In the genomic region with DNA sequence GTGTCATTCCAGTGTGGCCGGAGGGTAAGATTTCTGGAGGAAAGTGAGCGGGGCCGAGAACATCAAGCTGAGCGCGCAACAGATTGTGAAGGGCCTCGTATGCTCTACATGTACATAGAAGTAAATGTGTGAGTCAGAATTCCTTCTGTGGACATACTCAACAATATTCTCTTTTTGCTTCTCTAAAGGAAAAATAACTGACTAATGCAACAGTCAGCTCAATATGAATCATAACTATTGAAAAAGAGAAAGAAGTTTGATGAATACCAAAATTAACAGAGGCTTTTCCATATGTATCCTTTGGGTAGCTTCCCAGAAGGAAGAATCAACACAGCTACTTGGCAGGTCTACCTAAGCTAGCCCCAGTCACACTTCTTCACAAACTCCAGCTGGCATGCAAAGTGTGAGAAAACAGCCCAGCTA, we compare ENCODE assay signal across 18 cellular contexts.
A peak's percentile ranks its signal among the peaks of the same experiment; 100 is the strongest.
DNase-seq lines count a peak whose midpoint lies in the region; ATAC-seq, FAIRE-seq and TF ChIP-seq lines count a peak whose summit lies in the region.
"Had no signal": no experiment of that assay in that cellular context is flagged by ENCODE, and none has a peak within 500 bp of the region (broad histone marks: within the 10 kb centered on the region; RNA-seq: fewer than 3 reads in every experiment).

No MANE protein-coding gene starts in this region.

- WGBS in A549 (ENCODE audit: missing lambda C conversion rate): 63% methylated on average over 6 of the region's 6 CpGs
- 17 to 35% methylated on average over 6 of the region's 6 CpGs for WGBS in aorta, 2 donors

- ATAC-seq in A549: peak; percentile 61 to 62; a peak in 4 of 6 replicates
- no peak for ATAC-seq in aorta (ENCODE audit: low FRiP score)
- ATAC-seq in GM21360 (IDR thresholded peaks at IDR 0.05; ENCODE audit: unreplicated experiment): no peak
- ATAC-seq: activated CD8-positive, alpha-beta memory T cell treated with anti-CD3 and anti-CD28 coated beads, Interleukin-2, amount 10 ng/mL, durations not matched to agents 7 days and 5 days; lower lobe of right lung; WTC11 had no signal

- DNase-seq in A549 (ENCODE audit: low read depth in 1 of 2, low spot score in 1 of 2) (peak in 1 of 2 experiments; percentile 11), H54 (ENCODE audit: insufficient read length, low spot score) (peak; percentile 23), inferior parietal cortex (ENCODE audit: extremely low spot score) (peak; percentile 50), aorta (no peak), D341Med (ENCODE audit: low spot score) (no peak)
- DNase-seq in activated T-cell treated with anti-CD3 and anti-CD28 coated beads, Interleukin-2, amount 50 U/mL, for 24 hours: no peak
- DNase-seq: activated CD8-positive, alpha-beta memory T cell treated with anti-CD3 and anti-CD28 coated beads, Interleukin-2, amount 10 ng/mL, durations not matched to agents 7 days and 5 days; activated naive CD4-positive, alpha-beta T cell treated with anti-CD3 and anti-CD28 coated beads, Interleukin-2, amount 10 ng/mL, durations not matched to agents 7 days and 5 days; cerebellar nuclear complex; DMS 273 treated with DMSO at 0.1 percent for 48 hours; lower lobe of right lung; NCI-H2227 treated with DMSO at 0.1 percent for 48 hours; nephron progenitor cell; sigmoid colon; stimulated activated naive CD4-positive, alpha-beta T cell had no signal

- H3K4me1 Mint-ChIP-seq in brain: peaks cover 22% of the 10 kb centered on the region
- no peaks in the 10 kb centered on the region for H3K4me1 Mint-ChIP-seq in activated T-cell treated with anti-CD3 and anti-CD28 coated beads, Interleukin-2, amount 50 U/mL, for 24 hours (ENCODE audit: low read depth)
- H3K4me1 Mint-ChIP-seq: activated CD8-positive, alpha-beta memory T cell treated with anti-CD3 and anti-CD28 coated beads, Interleukin-2, amount 10 ng/mL, durations not matched to agents 7 days and 5 days; activated naive CD4-positive, alpha-beta T cell treated with anti-CD3 and anti-CD28 coated beads, Interleukin-2, amount 10 ng/mL, durations not matched to agents 7 days and 5 days had no signal

- FAIRE-seq in A549 (lab: Jason Lieb, UNC) (no peak), H54 (lab: Jason Lieb, UNC) (peak; percentile 53)

- intact Hi-C loops in aorta (cut with DNase I): no loop called here

- no peaks in the 10 kb centered on the region for H3K36me3 ChIP-seq in aorta (ENCODE audit: control insufficient read depth in 1 of 2, insufficient read depth in 2 of 2, low read length in 1 of 2)
- H3K36me3 ChIP-seq: lower lobe of right lung, sigmoid colon had no signal

- peaks cover 2% of the 10 kb centered on the region for H3K27me3 Mint-ChIP-seq in brain
- H3K27me3 Mint-ChIP-seq in activated T-cell treated with anti-CD3 and anti-CD28 coated beads, Interleukin-2, amount 50 U/mL, for 24 hours: no peaks in the 10 kb centered on the region
- H3K27me3 Mint-ChIP-seq: activated CD8-positive, alpha-beta memory T cell treated with anti-CD3 and anti-CD28 coated beads, Interleukin-2, amount 10 ng/mL, durations not matched to agents 7 days and 5 days; activated naive CD4-positive, alpha-beta T cell treated with anti-CD3 and anti-CD28 coated beads, Interleukin-2, amount 10 ng/mL, durations not matched to agents 7 days and 5 days had no signal

- peak overlapping the region in 3 of 5 experiments; percentile 37 to 94 (median 47) for H3K27ac Mint-ChIP-seq in brain
- no peak overlapping the region for H3K27ac Mint-ChIP-seq in activated T-cell treated with anti-CD3 and anti-CD28 coated beads, Interleukin-2, amount 50 U/mL, for 24 hours
- H3K27ac Mint-ChIP-seq: activated CD8-positive, alpha-beta memory T cell treated with anti-CD3 and anti-CD28 coated beads, Interleukin-2, amount 10 ng/mL, durations not matched to agents 7 days and 5 days; activated naive CD4-positive, alpha-beta T cell treated with anti-CD3 and anti-CD28 coated beads, Interleukin-2, amount 10 ng/mL, durations not matched to agents 7 days and 5 days; WTC11 had no signal

- no peak for TF ChIP-seq RAD21 in A549 (conservative IDR thresholded peaks at IDR 0.05 in 1 of 2, IDR thresholded peaks at IDR 0.05 in 1 of 2)

- H3K27ac ChIP-seq in A549 (no peak overlapping the region), aorta (ENCODE audit: low read depth in 1 of 2, low read length in 2 of 2) (no peak overlapping the region)
- H3K27ac ChIP-seq: lower lobe of right lung, sigmoid colon had no signal

- peaks cover 6% of the 10 kb centered on the region; the same call in 1 of the 3 replicates for H3K4me1 ChIP-seq in A549
- H3K4me1 ChIP-seq in aorta (ENCODE audit: control insufficient read depth in 1 of 2, insufficient read depth in 2 of 2, low read length in 2 of 2): no peaks in the 10 kb centered on the region
- H3K4me1 ChIP-seq: lower lobe of right lung had no signal

- no peak for TF ChIP-seq CTCF in A549 (IDR thresholded peaks at IDR 0.05)
- no peak for TF ChIP-seq CTCF in brain (conservative IDR thresholded peaks at IDR 0.05)

- TF ChIP-seq EP300 in A549 (IDR thresholded peaks at IDR 0.05): no peak

- no peak overlapping the region for H3K4me3 ChIP-seq in A549
- H3K4me3 ChIP-seq in aorta (ENCODE audit: low read length in 2 of 2): no peak overlapping the region
- H3K4me3 ChIP-seq: lower lobe of right lung, sigmoid colon had no signal

- H3K9me3 ChIP-seq in A549 (no peaks in the 10 kb centered on the region), aorta (ENCODE audit: control insufficient read depth, low read length) (no peaks in the 10 kb centered on the region)
- H3K9me3 ChIP-seq: lower lobe of right lung, sigmoid colon had no signal

- TF ChIP-seq POLR2A in A549 (IDR thresholded peaks at IDR 0.05; ENCODE audit: low read length) (no peak), H54 (IDR thresholded peaks at IDR 0.05; ENCODE audit: low read depth, low read length) (no peak)

- POLR2A ChIA-PET in A549 (lab: Yijun Ruan, JAX): no interaction called here

- H3K27me3 ChIP-seq in aorta (ENCODE audit: control insufficient read depth in 1 of 2, insufficient read depth in 2 of 2, low read length in 1 of 2): no peaks in the 10 kb centered on the region
- H3K27me3 ChIP-seq: sigmoid colon had no signal

- H3K4me3 Mint-ChIP-seq in brain: peak overlapping the region in 2 of 5 experiments; percentile 6 to 51
- no peak overlapping the region for H3K4me3 Mint-ChIP-seq in activated T-cell treated with anti-CD3 and anti-CD28 coated beads, Interleukin-2, amount 50 U/mL, for 24 hours
- H3K4me3 Mint-ChIP-seq: activated CD8-positive, alpha-beta memory T cell treated with anti-CD3 and anti-CD28 coated beads, Interleukin-2, amount 10 ng/mL, durations not matched to agents 7 days and 5 days; activated naive CD4-positive, alpha-beta T cell treated with anti-CD3 and anti-CD28 coated beads, Interleukin-2, amount 10 ng/mL, durations not matched to agents 7 days and 5 days; nephron progenitor cell; WTC11 had no signal

- CTCF ChIA-PET in A549 (lab: Yijun Ruan, JAX): no interaction called here

- peaks cover 0 to 26% (median 0%) of the 10 kb centered on the region in 5 experiments for H3K9me3 Mint-ChIP-seq in brain
- peaks cover 7% of the 10 kb centered on the region for H3K9me3 Mint-ChIP-seq in activated T-cell treated with anti-CD3 and anti-CD28 coated beads, Interleukin-2, amount 50 U/mL, for 24 hours
- H3K9me3 Mint-ChIP-seq: nephron progenitor cell had no signal

- H3K36me3 Mint-ChIP-seq in brain: no peaks in the 10 kb centered on the region
- no peaks in the 10 kb centered on the region for H3K36me3 Mint-ChIP-seq in activated T-cell treated with anti-CD3 and anti-CD28 coated beads, Interleukin-2, amount 50 U/mL, for 24 hours (ENCODE audit: low read depth)
- H3K36me3 Mint-ChIP-seq: activated CD8-positive, alpha-beta memory T cell treated with anti-CD3 and anti-CD28 coated beads, Interleukin-2, amount 10 ng/mL, durations not matched to agents 7 days and 5 days; activated naive CD4-positive, alpha-beta T cell treated with anti-CD3 and anti-CD28 coated beads, Interleukin-2, amount 10 ng/mL, durations not matched to agents 7 days and 5 days; WTC11 had no signal

- H3K4me2 ChIP-seq in A549: 0 out of 3 replicates have a peak overlapping the region, but pooled peaks have one; percentile 21

TF ChIP-seq in A549, 52 proteins besides CTCF, POLR2A, EP300 and RAD21:
- TF ChIP-seq FOSL2 (IDR thresholded peaks at IDR 0.05): 0 out of 2 replicates have a peak, but pooled peaks have one; percentile 13
- 0 out of 2 replicates have a peak, but pooled peaks have one; percentile 18 for TF ChIP-seq FOSL2 (CRISPR knock-in tag; IDR thresholded peaks at IDR 0.05)
- TF ChIP-seq RFX5 (IDR thresholded peaks at IDR 0.05): no peak
- TF ChIP-seq MAFK (IDR thresholded peaks at IDR 0.05; ENCODE audit: partially characterized antibody): no peak
- TF ChIP-seq, protein P1, sequence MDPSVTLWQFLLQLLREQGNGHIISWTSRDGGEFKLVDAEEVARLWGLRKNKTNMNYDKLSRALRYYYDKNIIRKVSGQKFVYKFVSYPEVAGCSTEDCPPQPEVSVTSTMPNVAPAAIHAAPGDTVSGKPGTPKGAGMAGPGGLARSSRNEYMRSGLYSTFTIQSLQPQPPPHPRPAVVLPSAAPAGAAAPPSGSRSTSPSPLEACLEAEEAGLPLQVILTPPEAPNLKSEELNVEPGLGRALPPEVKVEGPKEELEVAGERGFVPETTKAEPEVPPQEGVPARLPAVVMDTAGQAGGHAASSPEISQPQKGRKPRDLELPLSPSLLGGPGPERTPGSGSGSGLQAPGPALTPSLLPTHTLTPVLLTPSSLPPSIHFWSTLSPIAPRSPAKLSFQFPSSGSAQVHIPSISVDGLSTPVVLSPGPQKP (IDR thresholded peaks at IDR 0.05; ENCODE audit: low read depth, low read length): no peak
- TF ChIP-seq, protein P2, sequence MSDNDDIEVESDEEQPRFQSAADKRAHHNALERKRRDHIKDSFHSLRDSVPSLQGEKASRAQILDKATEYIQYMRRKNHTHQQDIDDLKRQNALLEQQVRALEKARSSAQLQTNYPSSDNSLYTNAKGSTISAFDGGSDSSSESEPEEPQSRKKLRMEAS (IDR thresholded peaks at IDR 0.05): no peak; the same call in 1 of the 2 replicates
- TF ChIP-seq CBX2 (IDR thresholded peaks at IDR 0.05; ENCODE audit: borderline replicate concordance, low read depth): no peak
- TF ChIP-seq MYC (IDR thresholded peaks at IDR 0.05; ENCODE audit: borderline replicate concordance, low read length): no peak

Comparison
In these comparisons a context has a peak if more than half of its experiments do, and no peak if none do; other contexts are left out.
1. ATAC-seq: peak in A549 (2 of 2); none in aorta (single experiment) and GM21360 (single experiment).
2. DNase-seq: peak in H54 (single experiment) and inferior parietal cortex (single experiment); none in aorta (0 of 2), activated T-cell treated with anti-CD3 and anti-CD28 coated beads, Interleukin-2, amount 50 U/mL, for 24 hours (single experiment) and D341Med (single experiment).